1 cellular context compared by ENCODE assay signal in the genomic region with DNA sequence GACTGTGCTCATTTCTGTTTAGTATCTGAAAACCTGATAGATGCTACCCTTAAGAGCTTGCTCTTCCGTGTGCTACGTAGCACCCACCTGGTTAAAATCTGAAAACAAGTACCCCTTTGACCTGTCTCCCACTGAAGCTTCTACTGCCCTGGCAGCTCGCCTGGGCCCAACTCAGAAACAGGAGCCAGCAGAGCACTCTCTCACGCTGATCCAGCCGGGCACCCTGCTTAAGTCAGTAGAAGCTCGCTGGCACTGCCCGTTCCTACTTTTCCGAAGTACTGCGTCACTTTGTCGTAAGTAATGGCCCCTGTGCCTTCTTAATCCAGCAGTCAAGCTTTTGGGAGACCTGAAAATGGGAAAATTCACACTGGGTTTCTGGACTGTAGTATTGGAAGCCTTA.
TF ChIP-seq lines count a peak whose summit lies in the region.

No MANE protein-coding gene starts in this region.

TF ChIP-seq in HepG2, 621 proteins besides CTCF, POLR2A, EP300 and RAD21 (continued from another document):
- no peak for TF ChIP-seq REXO4 (CRISPR knock-in tag; IDR thresholded peaks at IDR 0.05; ENCODE audit: borderline replicate concordance)
- TF ChIP-seq, protein P1, sequence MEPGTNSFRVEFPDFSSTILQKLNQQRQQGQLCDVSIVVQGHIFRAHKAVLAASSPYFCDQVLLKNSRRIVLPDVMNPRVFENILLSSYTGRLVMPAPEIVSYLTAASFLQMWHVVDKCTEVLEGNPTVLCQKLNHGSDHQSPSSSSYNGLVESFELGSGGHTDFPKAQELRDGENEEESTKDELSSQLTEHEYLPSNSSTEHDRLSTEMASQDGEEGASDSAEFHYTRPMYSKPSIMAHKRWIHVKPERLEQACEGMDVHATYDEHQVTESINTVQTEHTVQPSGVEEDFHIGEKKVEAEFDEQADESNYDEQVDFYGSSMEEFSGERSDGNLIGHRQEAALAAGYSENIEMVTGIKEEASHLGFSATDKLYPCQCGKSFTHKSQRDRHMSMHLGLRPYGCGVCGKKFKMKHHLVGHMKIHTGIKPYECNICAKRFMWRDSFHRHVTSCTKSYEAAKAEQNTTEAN (CRISPR knock-in tag; conservative IDR thresholded peaks at IDR 0.05) = no peak
- TF ChIP-seq, protein P2, sequence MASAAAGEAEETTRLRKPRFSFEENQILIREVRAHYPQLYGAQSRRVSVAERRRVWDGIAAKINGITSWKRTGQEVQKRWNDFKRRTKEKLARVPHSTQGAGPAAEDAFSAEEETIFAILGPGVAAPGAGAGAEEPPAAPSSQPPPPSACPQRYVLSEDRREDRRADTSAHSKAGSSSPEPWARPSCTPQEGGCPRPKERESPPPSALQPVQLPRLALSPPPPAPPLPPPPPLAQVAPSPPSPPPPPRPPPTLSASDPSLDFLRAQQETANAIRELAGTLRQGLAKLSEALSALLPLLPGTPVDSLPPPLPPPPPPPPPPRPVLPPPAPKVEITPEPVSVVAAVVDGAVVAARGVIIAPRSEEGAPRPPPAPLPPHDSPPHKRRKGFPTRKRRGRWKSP (CRISPR knock-in tag; IDR thresholded peaks at IDR 0.05) = no peak
TF ChIP-seq in HepG2: peak in this region for 0.
